7 cellular contexts compared by ENCODE assay signal in genomic region chr17:2040942-2041560, GRCh38. TPM values are rescaled to one million over a fixed set of nuclear protein-coding genes. Genes with fewer than 3 reads are reported as not detected.
DNase-seq lines count a peak whose midpoint lies in the region; ATAC-seq, FAIRE-seq and TF ChIP-seq lines count a peak whose summit lies in the region.

No MANE protein-coding gene starts in this region.

- peaks cover 5% of the 10 kb centered on the region for H3K27me3 ChIP-seq in iPS-15b (ENCODE audit: control insufficient read depth, insufficient read depth, low read length)
- no peaks in the 10 kb centered on the region for H3K27me3 ChIP-seq in stomach smooth muscle (ENCODE audit: control insufficient read depth in 1 of 2, insufficient read depth in 2 of 2, low read length in 2 of 2)

- peak overlapping the region; percentile 96 for H3K27ac Mint-ChIP-seq in HFFc6
- H3K27ac Mint-ChIP-seq in activated CD4-positive, alpha-beta memory T cell treated with anti-CD3 and anti-CD28 coated beads for 36 hours = no peak overlapping the region

- POLR2A ChIA-PET in activated CD4-positive, alpha-beta memory T cell treated with anti-CD3 and anti-CD28 coated beads for 36 hours (lab: Charles Lee) = no interaction called here

- H3K9me3 ChIP-seq in iPS-15b (ENCODE audit: control insufficient read depth, insufficient read depth, low read length) (no peaks in the 10 kb centered on the region), stomach smooth muscle (ENCODE audit: control insufficient read depth in 2 of 2, low read length in 2 of 2) (no peaks in the 10 kb centered on the region)

- no peaks in the 10 kb centered on the region for H3K9me3 Mint-ChIP-seq in HFFc6
- H3K9me3 Mint-ChIP-seq in activated CD4-positive, alpha-beta memory T cell treated with anti-CD3 and anti-CD28 coated beads for 36 hours = no peaks in the 10 kb centered on the region

- H3K4me1 ChIP-seq in iPS-15b (ENCODE audit: control insufficient read depth, insufficient read depth, low read length) = no peaks in the 10 kb centered on the region
- H3K4me1 ChIP-seq in stomach smooth muscle (ENCODE audit: control insufficient read depth, insufficient read depth, low read length) = peaks cover 29% of the 10 kb centered on the region

- no peak for TF ChIP-seq POLR2A in H54 (IDR thresholded peaks at IDR 0.05; ENCODE audit: low read depth, low read length)

- intact Hi-C loops in activated CD4-positive, alpha-beta memory T cell treated with anti-CD3 and anti-CD28 coated beads for 36 hours (cut with micrococcal nuclease) = loop anchor here (1.0 to 5.0 kb wide), 3 partner anchors 11 to 324 kb away; partner anchors contain the start of gene DPH1

- H3K36me3 Mint-ChIP-seq in HFFc6 (ENCODE audit: low read depth) = peaks cover 48% of the 10 kb centered on the region
- H3K36me3 Mint-ChIP-seq in activated CD4-positive, alpha-beta memory T cell treated with anti-CD3 and anti-CD28 coated beads for 36 hours = peaks cover 22% of the 10 kb centered on the region

- no peak for FAIRE-seq in H54 (lab: Jason Lieb, UNC)

- TF ChIP-seq CTCF in HFFc6 (IDR thresholded peaks at IDR 0.05) = no peak

- DNase-seq in HFFc6 (no peak), H54 (ENCODE audit: insufficient read length, low spot score) (no peak), middle frontal gyrus (ENCODE audit: extremely low spot score, low spot score) (no peak)
- no peak for DNase-seq in activated CD4-positive, alpha-beta memory T cell treated with anti-CD3 and anti-CD28 coated beads for 36 hours

- no peak for ATAC-seq in GM21381 (IDR thresholded peaks at IDR 0.05; ENCODE audit: unreplicated experiment)

- no peaks in the 10 kb centered on the region; the same call in none of the 2 replicates for H3K27me3 Mint-ChIP-seq in HFFc6 (ENCODE audit: insufficient read depth)
- no peaks in the 10 kb centered on the region for H3K27me3 Mint-ChIP-seq in activated CD4-positive, alpha-beta memory T cell treated with anti-CD3 and anti-CD28 coated beads for 36 hours

- H3K4me3 ChIP-seq in iPS-15b (ENCODE audit: low read depth, low read length) (peak overlapping the region; percentile 91), stomach smooth muscle (ENCODE audit: low read length in 2 of 2) (peak overlapping the region; percentile 90 to 99)

- H3K4me3 Mint-ChIP-seq in HFFc6 = peak overlapping the region; percentile 93
- peak overlapping the region; percentile 49 for H3K4me3 Mint-ChIP-seq in activated CD4-positive, alpha-beta memory T cell treated with anti-CD3 and anti-CD28 coated beads for 36 hours

- H3K4me1 Mint-ChIP-seq in HFFc6 (ENCODE audit: low read depth) = peaks cover 45% of the 10 kb centered on the region
- peaks cover 23% of the 10 kb centered on the region for H3K4me1 Mint-ChIP-seq in activated CD4-positive, alpha-beta memory T cell treated with anti-CD3 and anti-CD28 coated beads for 36 hours (ENCODE audit: low read depth)

- H3K36me3 ChIP-seq in iPS-15b (ENCODE audit: control insufficient read depth, insufficient read depth, low read length) = peaks cover 4% of the 10 kb centered on the region
- H3K36me3 ChIP-seq in stomach smooth muscle (ENCODE audit: control insufficient read depth in 2 of 2, insufficient read depth in 2 of 2, low read length in 2 of 2) = peaks cover 25 to 33% of the 10 kb centered on the region in 2 donors

- H3K9ac ChIP-seq in iPS-15b (ENCODE audit: low read depth, low read length) (no peak overlapping the region), stomach smooth muscle (ENCODE audit: low read length in 2 of 2) (peak overlapping the region; percentile 42 to 92)

- H3K27ac ChIP-seq in stomach smooth muscle (ENCODE audit: low read length) = peak overlapping the region; percentile 82

- CTCF ChIA-PET in activated CD4-positive, alpha-beta memory T cell treated with anti-CD3 and anti-CD28 coated beads for 36 hours (lab: Charles Lee) = interaction anchor here (0.8 to 1.3 kb wide), 6 partner anchors 9 to 320 kb away, joined by 3 to 5 read pairs (median 3); no protein-coding TSS in a partner anchor

RNA-seq across cellular contexts. Expression of gene OVCA2, which starts 0.8 kb away (rescaled TPM):
- 10 to 100 TPM; 39.5 to 44.3 (median 41.7) TPM for total RNA-seq in HFFc6 (2021; fragmentation: NEBNext Ultra II Directional; extraction: Animal tissue kit (Norgen Biotek cat#: 25700))
- total RNA-seq in activated CD4-positive, alpha-beta memory T cell treated with anti-CD3 and anti-CD28 coated beads for 36 hours = 10 to 100 TPM; 31.7 to 34.8 TPM

RNA-seq across cellular contexts. Expression of gene DPH1, which starts 11.1 kb away (rescaled TPM):
- total RNA-seq in HFFc6 (2021; fragmentation: NEBNext Ultra II Directional; extraction: Animal tissue kit (Norgen Biotek cat#: 25700)) = 10 to 100 TPM; 65.9 to 81.6 (median 71.8) TPM
- 10 to 100 TPM; 29.4 to 31.1 TPM for total RNA-seq in activated CD4-positive, alpha-beta memory T cell treated with anti-CD3 and anti-CD28 coated beads for 36 hours

RNA-seq across cellular contexts. Expression of gene HIC1, which starts 13.9 kb away (rescaled TPM):
- 10 to 100 TPM; 42.7 to 51.9 (median 48.0) TPM for total RNA-seq in HFFc6 (2021; fragmentation: NEBNext Ultra II Directional; extraction: Animal tissue kit (Norgen Biotek cat#: 25700))
- total RNA-seq in activated CD4-positive, alpha-beta memory T cell treated with anti-CD3 and anti-CD28 coated beads for 36 hours = 10 to 100 TPM; 13.1 to 13.2 TPM

RNA-seq across cellular contexts. Expression of gene RTN4RL1, which starts 15.9 kb away (rescaled TPM):
- total RNA-seq in HFFc6 (2021; fragmentation: NEBNext Ultra II Directional; extraction: Animal tissue kit (Norgen Biotek cat#: 25700)) = under 1 TPM; 0.33 to 0.60 (median 0.39) TPM
- total RNA-seq in activated CD4-positive, alpha-beta memory T cell treated with anti-CD3 and anti-CD28 coated beads for 36 hours = under 1 TPM; 0.17 to 0.21 TPM
